Comparison of ENCODE assay signal across 9 cellular contexts in genomic region chrX:1493317-1493856, GRCh38. TPM values are rescaled to one million over a fixed set of nuclear protein-coding genes. Genes with fewer than 3 reads are reported as not detected.
DNase-seq lines count a peak whose midpoint lies in the region; ATAC-seq and TF ChIP-seq lines count a peak whose summit lies in the region.
"Had no signal": no experiment of that assay in that cellular context is flagged by ENCODE, and none has a peak within 500 bp of the region (broad histone marks: within the 10 kb centered on the region; RNA-seq: fewer than 3 reads in every experiment).

No MANE protein-coding gene starts in this region.

- no peak for TF ChIP-seq CTCF in parathyroid adenoma (IDR thresholded peaks at IDR 0.05)

- peaks cover 4% of the 10 kb centered on the region for H3K9me3 Mint-ChIP-seq in activated CD4-positive, alpha-beta T cell treated with anti-CD3 and anti-CD28 coated beads, Interleukin-2, amount 10 ng/mL, durations not matched to agents 24 days and 14 days
- H3K9me3 Mint-ChIP-seq in stimulated activated naive CD8-positive, alpha-beta T cell treated with anti-CD3 and anti-CD28 coated beads, Interleukin-15, amount 100 ng/mL, for 72 hours: peaks cover 15 to 16% of the 10 kb centered on the region in 2 donors

- no peak overlapping the region for H3K4me2 ChIP-seq in parathyroid adenoma (ENCODE audit: low read length)

- no peaks in the 10 kb centered on the region for H3K4me1 ChIP-seq in parathyroid adenoma

- peak overlapping the region; percentile 29 for H3K27ac ChIP-seq in parathyroid adenoma

- H2AFZ ChIP-seq in parathyroid adenoma: no peak overlapping the region

- intact Hi-C loops in activated CD4-positive, alpha-beta T cell treated with anti-CD3 and anti-CD28 coated beads, Interleukin-2, amount 10 ng/mL, durations not matched to agents 24 days and 14 days (cut with micrococcal nuclease): no loop called here

- no peaks in the 10 kb centered on the region for H3K27me3 ChIP-seq in parathyroid adenoma (ENCODE audit: control insufficient read depth, insufficient read depth, low read length)

- no peaks in the 10 kb centered on the region for H3K79me2 ChIP-seq in parathyroid adenoma

- peak overlapping the region; percentile 16 for H3K4me3 Mint-ChIP-seq in activated CD4-positive, alpha-beta T cell treated with anti-CD3 and anti-CD28 coated beads, Interleukin-2, amount 10 ng/mL, durations not matched to agents 24 days and 14 days
- peak overlapping the region; percentile 61 for H3K4me3 Mint-ChIP-seq in T-helper 17 cell
- H3K4me3 Mint-ChIP-seq in stimulated activated naive CD8-positive, alpha-beta T cell treated with anti-CD3 and anti-CD28 coated beads, Interleukin-15, amount 100 ng/mL, for 72 hours: peak overlapping the region in 1 of 2 donors; percentile 22

- H3K9me3 ChIP-seq in T-helper 17 cell (ENCODE audit: control insufficient read depth, low read length, poor library complexity, severe bottlenecking) (no peaks in the 10 kb centered on the region), parathyroid adenoma (ENCODE audit: control insufficient read depth, low read length) (no peaks in the 10 kb centered on the region)

- no peaks in the 10 kb centered on the region for H3K27me3 Mint-ChIP-seq in activated CD4-positive, alpha-beta T cell treated with anti-CD3 and anti-CD28 coated beads, Interleukin-2, amount 10 ng/mL, durations not matched to agents 24 days and 14 days
- H3K27me3 Mint-ChIP-seq in T-helper 17 cell: no peaks in the 10 kb centered on the region
- H3K27me3 Mint-ChIP-seq in stimulated activated naive CD8-positive, alpha-beta T cell treated with anti-CD3 and anti-CD28 coated beads, Interleukin-15, amount 100 ng/mL, for 72 hours: no peaks in the 10 kb centered on the region

- peaks cover 29% of the 10 kb centered on the region for H3K4me1 Mint-ChIP-seq in activated CD4-positive, alpha-beta T cell treated with anti-CD3 and anti-CD28 coated beads, Interleukin-2, amount 10 ng/mL, durations not matched to agents 24 days and 14 days
- peaks cover 17% of the 10 kb centered on the region for H3K4me1 Mint-ChIP-seq in T-helper 17 cell
- H3K4me1 Mint-ChIP-seq in stimulated activated naive CD8-positive, alpha-beta T cell treated with anti-CD3 and anti-CD28 coated beads, Interleukin-15, amount 100 ng/mL, for 72 hours: peaks cover 53% of the 10 kb centered on the region

- no peak for DNase-seq in activated CD4-positive, alpha-beta T cell treated with anti-CD3 and anti-CD28 coated beads, Interleukin-2, amount 10 ng/mL, durations not matched to agents 24 days and 14 days
- no peak for DNase-seq in activated CD4-positive, alpha-beta T cell treated with anti-CD3 and anti-CD28 coated beads for 48 hours
- DNase-seq in T-helper 17 cell: no peak
- DNase-seq in activated effector memory CD4-positive, alpha-beta T cell treated with Interleukin-2 at 50 U/mL for 16 hours: no peak
- no peak for DNase-seq in stimulated activated naive CD8-positive, alpha-beta T cell treated with anti-CD3 and anti-CD28 coated beads, Interleukin-15, amount 100 ng/mL, for 72 hours
- no peak for DNase-seq in HCEC 1CT
- DNase-seq: NCI-H2029 had no signal

- H3K4me3 ChIP-seq in parathyroid adenoma (ENCODE audit: low read depth, low read length): no peak overlapping the region

- peak; percentile 10 for ATAC-seq in HG02588 (IDR thresholded peaks at IDR 0.05; ENCODE audit: unreplicated experiment)
- ATAC-seq in T-helper 17 cell: peak; percentile 6
- no peak for ATAC-seq in stimulated activated naive CD8-positive, alpha-beta T cell treated with anti-CD3 and anti-CD28 coated beads, Interleukin-15, amount 100 ng/mL, for 72 hours

- peaks cover 38% of the 10 kb centered on the region for H3K36me3 Mint-ChIP-seq in activated CD4-positive, alpha-beta T cell treated with anti-CD3 and anti-CD28 coated beads, Interleukin-2, amount 10 ng/mL, durations not matched to agents 24 days and 14 days (ENCODE audit: low read depth)
- H3K36me3 Mint-ChIP-seq in T-helper 17 cell (ENCODE audit: low read depth): peaks cover 5% of the 10 kb centered on the region

- peak overlapping the region; percentile 64 for H3K27ac Mint-ChIP-seq in activated CD4-positive, alpha-beta T cell treated with anti-CD3 and anti-CD28 coated beads, Interleukin-2, amount 10 ng/mL, durations not matched to agents 24 days and 14 days
- H3K27ac Mint-ChIP-seq in T-helper 17 cell: peak overlapping the region; percentile 49
- no peak overlapping the region for H3K27ac Mint-ChIP-seq in stimulated activated naive CD8-positive, alpha-beta T cell treated with anti-CD3 and anti-CD28 coated beads, Interleukin-15, amount 100 ng/mL, for 72 hours

- no peaks in the 10 kb centered on the region for H3K36me3 ChIP-seq in parathyroid adenoma (ENCODE audit: control insufficient read depth, insufficient read depth, low read length)

- no peak overlapping the region for H3K9ac ChIP-seq in parathyroid adenoma

RNA-seq across cellular contexts. Expression of gene ASMTL, which starts 40.7 kb away (rescaled TPM):
- 44.5 and 46.6 TPM in 2 replicates for total RNA-seq in activated CD4-positive, alpha-beta T cell treated with anti-CD3 and anti-CD28 coated beads, Interleukin-2, amount 10 ng/mL, durations not matched to agents 24 days and 14 days
- 10 to 100 TPM; 33.8 to 34.6 TPM for total RNA-seq in T-helper 17 cell

RNA-seq across cellular contexts. Expression of gene P2RY8, which starts 43.6 kb away (rescaled TPM):
- total RNA-seq in activated CD4-positive, alpha-beta T cell treated with anti-CD3 and anti-CD28 coated beads, Interleukin-2, amount 10 ng/mL, durations not matched to agents 24 days and 14 days: 19.1 and 19.5 TPM in 2 replicates
- 100 to 1,000 TPM; 131 to 141 TPM for total RNA-seq in T-helper 17 cell

Comparison
In these comparisons a context has a peak if more than half of its experiments do, and no peak if none do; other contexts are left out.
1. H3K27ac Mint-ChIP-seq: peak in activated CD4-positive, alpha-beta T cell treated with anti-CD3 and anti-CD28 coated beads, Interleukin-2, amount 10 ng/mL, durations not matched to agents 24 days and 14 days (single experiment) and T-helper 17 cell (single experiment); none in stimulated activated naive CD8-positive, alpha-beta T cell treated with anti-CD3 and anti-CD28 coated beads, Interleukin-15, amount 100 ng/mL, for 72 hours (0 of 2).